In genomic region chr4:152864361-152864760, GRCh38 we compare ENCODE assay signal across 17 cellular contexts.
"Had no signal": no experiment of that assay in that cellular context is flagged by ENCODE, and none has a peak within 500 bp of the region (broad histone marks: within the 10 kb centered on the region; RNA-seq: fewer than 3 reads in every experiment).

No MANE protein-coding gene starts in this region.

- H3K4me1 Mint-ChIP-seq: central memory CD8-positive, alpha-beta T cell; natural killer cell; stimulated activated naive B cell treated with anti-CD40 and anti-IgM and Interleukin-4, amounts not matched to agents 10 μg/mL and 1 μg/mL and 100 μg/mL, for 72 hours; stimulated activated naive CD8-positive, alpha-beta T cell treated with anti-CD3 and anti-CD28 coated beads, Interleukin-15, amount 100 ng/mL, for 72 hours had no signal

- ATAC-seq: effector memory CD8-positive, alpha-beta T cell; heart right ventricle; left colon; natural killer cell; sciatic nerve; stimulated activated naive B cell treated with anti-CD40 and anti-IgM and Interleukin-4, amounts not matched to agents 10 μg/mL and 1 μg/mL and 100 μg/mL, for 72 hours; stimulated activated naive CD8-positive, alpha-beta T cell treated with anti-CD3 and anti-CD28 coated beads, Interleukin-15, amount 100 ng/mL, for 72 hours had no signal

- H3K27ac ChIP-seq: heart right ventricle, spleen, testis, tibial nerve had no signal

- DNase-seq: cortex of kidney; effector memory CD8-positive, alpha-beta T cell; foreskin melanocyte; heart right ventricle; left colon; natural killer cell; posterior cingulate gyrus; spleen; stimulated activated CD4-positive, alpha-beta T cell treated with anti-CD3 and anti-CD28 coated beads, Interleukin-2, amount 100 ng/mL, for 24 hours; stimulated activated CD4-positive, alpha-beta T cell treated with anti-CD3 and anti-CD28 coated beads, Interleukin-4, amount 100 ng/mL, for 4 hours; stimulated activated naive B cell treated with anti-CD40 and anti-IgM and Interleukin-4, amounts not matched to agents 10 μg/mL and 1 μg/mL and 100 μg/mL, for 72 hours; stimulated activated naive CD8-positive, alpha-beta T cell treated with anti-CD3 and anti-CD28 coated beads, Interleukin-15, amount 100 ng/mL, for 72 hours; testis had no signal

- H3K27ac Mint-ChIP-seq: effector memory CD8-positive, alpha-beta T cell; natural killer cell; stimulated activated naive B cell treated with anti-CD40 and anti-IgM and Interleukin-4, amounts not matched to agents 10 μg/mL and 1 μg/mL and 100 μg/mL, for 72 hours; stimulated activated naive CD8-positive, alpha-beta T cell treated with anti-CD3 and anti-CD28 coated beads, Interleukin-15, amount 100 ng/mL, for 72 hours had no signal

- H3K36me3 Mint-ChIP-seq: natural killer cell had no signal

- H3K4me3 Mint-ChIP-seq: central memory CD8-positive, alpha-beta T cell; effector memory CD8-positive, alpha-beta T cell; natural killer cell; neural crest cell; stimulated activated naive B cell treated with anti-CD40 and anti-IgM and Interleukin-4, amounts not matched to agents 10 μg/mL and 1 μg/mL and 100 μg/mL, for 72 hours; stimulated activated naive CD8-positive, alpha-beta T cell treated with anti-CD3 and anti-CD28 coated beads, Interleukin-15, amount 100 ng/mL, for 72 hours had no signal

- H3K27me3 Mint-ChIP-seq: central memory CD8-positive, alpha-beta T cell; effector memory CD8-positive, alpha-beta T cell; stimulated activated naive B cell treated with anti-CD40 and anti-IgM and Interleukin-4, amounts not matched to agents 10 μg/mL and 1 μg/mL and 100 μg/mL, for 72 hours; stimulated activated naive CD8-positive, alpha-beta T cell treated with anti-CD3 and anti-CD28 coated beads, Interleukin-15, amount 100 ng/mL, for 72 hours had no signal

- H3K9me3 Mint-ChIP-seq: central memory CD8-positive, alpha-beta T cell; effector memory CD8-positive, alpha-beta T cell; natural killer cell; stimulated activated naive B cell treated with anti-CD40 and anti-IgM and Interleukin-4, amounts not matched to agents 10 μg/mL and 1 μg/mL and 100 μg/mL, for 72 hours; stimulated activated naive CD8-positive, alpha-beta T cell treated with anti-CD3 and anti-CD28 coated beads, Interleukin-15, amount 100 ng/mL, for 72 hours had no signal

- H3K4me3 ChIP-seq: heart right ventricle, spleen, testis, tibial nerve had no signal

- H3K4me1 ChIP-seq: heart right ventricle, spleen, testis had no signal

- H3K27me3 ChIP-seq: heart right ventricle, spleen, testis, tibial nerve had no signal

- H3K9me3 ChIP-seq: heart right ventricle, spleen, testis, tibial nerve had no signal
